Comparison of ENCODE assay signal across 10 cellular contexts in the genomic region with DNA sequence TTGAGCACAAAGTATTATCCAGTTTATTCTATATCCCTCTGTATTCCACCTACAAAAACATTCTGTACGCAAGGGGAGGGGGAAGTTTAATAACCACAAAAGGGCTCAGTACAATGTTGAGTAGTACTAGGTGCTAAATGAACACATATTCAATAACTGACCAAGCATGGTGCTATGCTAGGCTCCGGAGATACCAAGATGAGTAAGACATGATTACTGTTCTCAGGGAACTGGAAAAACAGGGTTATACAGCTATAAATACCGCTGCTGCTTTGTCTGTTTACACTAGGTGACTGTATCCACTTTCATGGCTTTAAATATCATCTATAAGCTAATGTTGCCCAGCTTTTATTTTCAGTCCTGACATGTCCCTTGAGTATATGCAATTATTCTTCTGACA.
DNase-seq lines count a peak whose midpoint lies in the region; ATAC-seq and TF ChIP-seq lines count a peak whose summit lies in the region.
"Had no signal": no experiment of that assay in that cellular context is flagged by ENCODE, and none has a peak within 500 bp of the region (broad histone marks: within the 10 kb centered on the region; RNA-seq: fewer than 3 reads in every experiment).

No MANE protein-coding gene starts in this region.

- no peak for ATAC-seq in HG02759 (IDR thresholded peaks at IDR 0.05; ENCODE audit: unreplicated experiment)
- no peak for ATAC-seq in GM19455 (IDR thresholded peaks at IDR 0.05; ENCODE audit: unreplicated experiment)
- no peak for ATAC-seq in GM19035 (IDR thresholded peaks at IDR 0.05; ENCODE audit: unreplicated experiment)

- no peak for TF ChIP-seq CTCF in foreskin fibroblast (IDR thresholded peaks at IDR 0.05; ENCODE audit: low read depth, low read length)

- no peak overlapping the region for H3K4me3 ChIP-seq in foreskin fibroblast (ENCODE audit: low read depth in 1 of 2, low read length in 2 of 2)
- H3K4me3 ChIP-seq: BLaER1 treated with 17β-estradiol and CSF1 and Interleukin-3, amounts not matched to agents 10 nM and 100 nM; heart right ventricle had no signal

- peak; percentile 7 for DNase-seq in A172 (ENCODE audit: low spot score)
- peak; percentile 63 for DNase-seq in HCEC 1CT
- peak; percentile 60 for DNase-seq in NCI-H748 (lab: John Stamatoyannopoulos, UW; ENCODE audit: unreplicated experiment)
- DNase-seq in foreskin fibroblast = peak; percentile 18 to 27
- no peak for DNase-seq in OCI-M2 (lab: John Stamatoyannopoulos, UW; ENCODE audit: unreplicated experiment)
- DNase-seq: heart right ventricle had no signal
